15 cellular contexts compared by ENCODE assay signal in genomic region chr3:111210866-111211564, GRCh38.
"Had no signal": no experiment of that assay in that cellular context is flagged by ENCODE, and none has a peak within 500 bp of the region (broad histone marks: within the 10 kb centered on the region; RNA-seq: fewer than 3 reads in every experiment).

No MANE protein-coding gene starts in this region.

- H3K4me3 ChIP-seq: ascending aorta, gastroesophageal sphincter had no signal

- H3K36me3 ChIP-seq: ascending aorta, gastroesophageal sphincter had no signal

- H3K27me3 Mint-ChIP-seq: activated CD4-positive, alpha-beta memory T cell treated with anti-CD3 and anti-CD28 coated beads, Interleukin-2, amount 10 ng/mL, durations not matched to agents 7 days and 5 days; activated CD4-positive, alpha-beta T cell treated with anti-CD3 and anti-CD28 coated beads for 36 hours; memory B cell had no signal

- ATAC-seq: activated CD4-positive, alpha-beta T cell treated with anti-CD3 and anti-CD28 coated beads for 36 hours; gastroesophageal sphincter; sciatic nerve had no signal

- H3K36me3 Mint-ChIP-seq: memory B cell had no signal

- H3K27me3 ChIP-seq: ascending aorta, gastroesophageal sphincter had no signal

- H3K9me3 ChIP-seq: ascending aorta, gastroesophageal sphincter had no signal

- H3K4me1 Mint-ChIP-seq: activated CD4-positive, alpha-beta memory T cell treated with anti-CD3 and anti-CD28 coated beads, Interleukin-2, amount 10 ng/mL, durations not matched to agents 7 days and 5 days; activated CD4-positive, alpha-beta T cell treated with anti-CD3 and anti-CD28 coated beads for 36 hours; memory B cell; nephron progenitor cell had no signal

- H3K9me3 Mint-ChIP-seq: activated CD4-positive, alpha-beta memory T cell treated with anti-CD3 and anti-CD28 coated beads, Interleukin-2, amount 10 ng/mL, durations not matched to agents 7 days and 5 days; memory B cell; nephron progenitor cell had no signal

- H3K27ac ChIP-seq: ascending aorta, gastroesophageal sphincter had no signal

- FAIRE-seq: islet of Langerhans had no signal

- H3K27ac Mint-ChIP-seq: activated CD4-positive, alpha-beta memory T cell treated with anti-CD3 and anti-CD28 coated beads, Interleukin-2, amount 10 ng/mL, durations not matched to agents 7 days and 5 days; activated CD4-positive, alpha-beta T cell treated with anti-CD3 and anti-CD28 coated beads for 36 hours; memory B cell; nephron progenitor cell had no signal

- H3K4me1 ChIP-seq: ascending aorta, gastroesophageal sphincter had no signal

- H3K4me3 Mint-ChIP-seq: activated CD4-positive, alpha-beta memory T cell treated with anti-CD3 and anti-CD28 coated beads, Interleukin-2, amount 10 ng/mL, durations not matched to agents 7 days and 5 days; activated CD4-positive, alpha-beta T cell treated with anti-CD3 and anti-CD28 coated beads for 36 hours; memory B cell; nephron progenitor cell had no signal

- DNase-seq: activated CD4-positive, alpha-beta memory T cell treated with anti-CD3 and anti-CD28 coated beads, Interleukin-2, amount 10 ng/mL, durations not matched to agents 7 days and 5 days; activated CD4-positive, alpha-beta T cell treated with anti-CD3 and anti-CD28 coated beads for 36 hours; activated naive CD4-positive, alpha-beta T cell; central memory CD4-positive, alpha-beta T cell; cortex of kidney; effector CD8-positive, alpha-beta T cell; hippocampal formation; nephron progenitor cell; stimulated activated CD4-positive, alpha-beta T cell treated with anti-CD3 and anti-CD28 coated beads, Interleukin-2, amount 100 ng/mL, for 24 hours; stimulated activated naive CD4-positive, alpha-beta T cell treated with Interleukin-2 at 50 U/mL for 16 hours had no signal
